In genomic region chr4:41839945-41840854, GRCh38 we compare ENCODE assay signal across 11 cellular contexts.
A peak's percentile ranks its signal among the peaks of the same experiment; 100 is the strongest.
DNase-seq lines count a peak whose midpoint lies in the region; ATAC-seq and TF ChIP-seq lines count a peak whose summit lies in the region.
"Had no signal": no experiment of that assay in that cellular context is flagged by ENCODE, and none has a peak within 500 bp of the region (broad histone marks: within the 10 kb centered on the region; RNA-seq: fewer than 3 reads in every experiment).

No MANE protein-coding gene starts in this region.

- H3K27me3 ChIP-seq in neuronal stem cell (ENCODE audit: control insufficient read depth in 3 of 3, insufficient read depth in 3 of 3, low read depth in 1 of 3, low read length in 3 of 3): no peaks in the 10 kb centered on the region

- H3K36me3 ChIP-seq in neuronal stem cell (replicated peaks in 1 of 2; ENCODE audit: control insufficient read depth in 2 of 2, insufficient read depth in 2 of 2, low read length in 2 of 2): no peaks in the 10 kb centered on the region

- H3K9me3 ChIP-seq in neuronal stem cell (replicated peaks in 1 of 2; ENCODE audit: control insufficient read depth in 2 of 2, insufficient read depth in 1 of 2, low read depth in 1 of 2, low read length in 2 of 2): no peaks in the 10 kb centered on the region

- H4K8ac ChIP-seq in neuronal stem cell (ENCODE audit: low read depth, low read length): no peak overlapping the region

- POLR2A ChIA-PET in WTC11 (lab: Charles Lee): no interaction called here

- H3K9me3 Mint-ChIP-seq in activated CD8-positive, alpha-beta memory T cell treated with anti-CD3 and anti-CD28 coated beads, Interleukin-2, amount 10 ng/mL, durations not matched to agents 7 days and 5 days (ENCODE audit: low read depth): no peaks in the 10 kb centered on the region
- peaks cover 6% of the 10 kb centered on the region for H3K9me3 Mint-ChIP-seq in WTC11

- DNase-seq in activated CD8-positive, alpha-beta memory T cell treated with anti-CD3 and anti-CD28 coated beads, Interleukin-2, amount 10 ng/mL, durations not matched to agents 7 days and 5 days: peak; percentile 47
- DNase-seq in activated CD8-positive, alpha-beta memory T cell treated with anti-CD3 and anti-CD28 coated beads for 24 hours: no peak
- DNase-seq in neuronal stem cell (ENCODE audit: low spot score) (no peak), WTC11 (ENCODE audit: low spot score) (no peak), ureter (ENCODE audit: low spot score) (no peak)
- DNase-seq: caudate nucleus; NCI-H1105 treated with DMSO at 0.1 percent for 48 hours; NK-92 treated with Interleukin-12 subunit alpha and Interleukin-12 subunit beta, amount 100 ng/mL, for 24 hours had no signal

- no peak overlapping the region for H3K14ac ChIP-seq in neuronal stem cell (ENCODE audit: low read length)

- no peak overlapping the region for H3K4me3 ChIP-seq in neuronal stem cell (ENCODE audit: low read length in 2 of 2)

- H3K79me1 ChIP-seq in neuronal stem cell (ENCODE audit: low read depth, low read length): no peaks in the 10 kb centered on the region

- H3K4me1 ChIP-seq in neuronal stem cell (ENCODE audit: control insufficient read depth in 2 of 2, insufficient read depth in 1 of 2, low read depth in 1 of 2, low read length in 2 of 2): peaks cover 0 to 5% of the 10 kb centered on the region in 2 donors

- H2BK5ac ChIP-seq in neuronal stem cell (ENCODE audit: low read length): no peak overlapping the region

- no peaks in the 10 kb centered on the region for H3K27me3 Mint-ChIP-seq in activated CD8-positive, alpha-beta memory T cell treated with anti-CD3 and anti-CD28 coated beads, Interleukin-2, amount 10 ng/mL, durations not matched to agents 7 days and 5 days
- no peaks in the 10 kb centered on the region; the same call in none of the 2 replicates for H3K27me3 Mint-ChIP-seq in WTC11 (ENCODE audit: low read depth)

- peak overlapping the region; percentile 14 for H3K27ac Mint-ChIP-seq in activated CD8-positive, alpha-beta memory T cell treated with anti-CD3 and anti-CD28 coated beads, Interleukin-2, amount 10 ng/mL, durations not matched to agents 7 days and 5 days
- H3K27ac Mint-ChIP-seq in WTC11: no peak overlapping the region

- H3K4me1 Mint-ChIP-seq in activated CD8-positive, alpha-beta memory T cell treated with anti-CD3 and anti-CD28 coated beads, Interleukin-2, amount 10 ng/mL, durations not matched to agents 7 days and 5 days: peaks cover 8% of the 10 kb centered on the region
- H3K4me1 Mint-ChIP-seq in WTC11: no peaks in the 10 kb centered on the region

- H2BK15ac ChIP-seq in neuronal stem cell (ENCODE audit: low read length): no peak overlapping the region

- H2AFZ ChIP-seq in neuronal stem cell (ENCODE audit: low read length): no peak overlapping the region

- H3K36me3 Mint-ChIP-seq in activated CD8-positive, alpha-beta memory T cell treated with anti-CD3 and anti-CD28 coated beads, Interleukin-2, amount 10 ng/mL, durations not matched to agents 7 days and 5 days: no peaks in the 10 kb centered on the region
- no peaks in the 10 kb centered on the region for H3K36me3 Mint-ChIP-seq in WTC11

- H3K4me3 Mint-ChIP-seq in activated CD8-positive, alpha-beta memory T cell treated with anti-CD3 and anti-CD28 coated beads, Interleukin-2, amount 10 ng/mL, durations not matched to agents 7 days and 5 days: no peak overlapping the region
- H3K4me3 Mint-ChIP-seq in WTC11: no peak overlapping the region

- H3K4me2 ChIP-seq in neuronal stem cell (ENCODE audit: insufficient read depth, low read length, poor library complexity, severe bottlenecking): no peak overlapping the region

- no peak overlapping the region for H3K27ac ChIP-seq in neuronal stem cell (replicated peaks; ENCODE audit: low read length)

- no peak overlapping the region for H2BK12ac ChIP-seq in neuronal stem cell (ENCODE audit: low read length)

- TF ChIP-seq CTCF in WTC11 (IDR thresholded peaks at IDR 0.05): no peak

- no peak overlapping the region for H2BK120ac ChIP-seq in neuronal stem cell (ENCODE audit: low read depth, low read length)

- peak; percentile 72 for ATAC-seq in activated CD8-positive, alpha-beta memory T cell treated with anti-CD3 and anti-CD28 coated beads, Interleukin-2, amount 10 ng/mL, durations not matched to agents 7 days and 5 days
- ATAC-seq in GM21526 (IDR thresholded peaks at IDR 0.05; ENCODE audit: low FRiP score, unreplicated experiment) (peak; percentile 88), HG03520 (IDR thresholded peaks at IDR 0.05; ENCODE audit: unreplicated experiment) (peak; percentile 89), HG03139 (IDR thresholded peaks at IDR 0.05; ENCODE audit: unreplicated experiment) (no peak), WTC11 (no peak)

- CTCF ChIA-PET in activated CD8-positive, alpha-beta memory T cell treated with anti-CD3 and anti-CD28 coated beads, Interleukin-2, amount 10 ng/mL, durations not matched to agents 7 days and 5 days (lab: Charles Lee): no interaction called here
- CTCF ChIA-PET in WTC11 (lab: Charles Lee): no interaction called here

- H3K18ac ChIP-seq in neuronal stem cell (ENCODE audit: low read length): peak overlapping the region; percentile 18

- no peak overlapping the region for H3K23ac ChIP-seq in neuronal stem cell (ENCODE audit: low read depth, low read length, poor library complexity)

- no CpG with 5 or more reads among the region's 7 CpGs for WGBS in neuronal stem cell (ENCODE audit: extremely low coverage in 2 of 2, insufficient read length in 2 of 2, insufficient replicate concordance in 1 of 2), 2 donors

- H2AK5ac ChIP-seq in neuronal stem cell (ENCODE audit: low read depth, low read length): no peak overlapping the region

- H3K9ac ChIP-seq in neuronal stem cell (ENCODE audit: low read depth, low read length, poor library complexity): no peak overlapping the region

- H3K4ac ChIP-seq in neuronal stem cell (ENCODE audit: low read length): no peak overlapping the region

- H4K91ac ChIP-seq in neuronal stem cell (ENCODE audit: low read depth, low read length, poor library complexity): no peak overlapping the region

TF ChIP-seq in WTC11, 78 proteins besides CTCF, POLR2A, EP300 and RAD21 (continues in another document):
- TF ChIP-seq GRHL2 (CRISPR knock-in tag; IDR thresholded peaks at IDR 0.05; ENCODE audit: insufficient replicate concordance, severe bottlenecking): no peak
- TF ChIP-seq CREM (CRISPR knock-in tag; IDR thresholded peaks at IDR 0.05): no peak
- TF ChIP-seq PRRX2 (CRISPR knock-in tag; IDR thresholded peaks at IDR 0.05): no peak
- TF ChIP-seq NFYB (CRISPR knock-in tag; conservative IDR thresholded peaks at IDR 0.05; ENCODE audit: low read depth): no peak
- no peak for TF ChIP-seq OVOL2 (CRISPR knock-in tag; IDR thresholded peaks at IDR 0.05; ENCODE audit: borderline replicate concordance)
- TF ChIP-seq ATF1 (CRISPR knock-in tag; IDR thresholded peaks at IDR 0.05): no peak
- no peak for TF ChIP-seq NFE2L1 (CRISPR knock-in tag; IDR thresholded peaks at IDR 0.05)
- TF ChIP-seq IRF1 (CRISPR knock-in tag; IDR thresholded peaks at IDR 0.05): no peak
- TF ChIP-seq ZNF671 (CRISPR knock-in tag; IDR thresholded peaks at IDR 0.05): no peak
- no peak for TF ChIP-seq ZNF532 (CRISPR knock-in tag; IDR thresholded peaks at IDR 0.05; ENCODE audit: borderline replicate concordance)

Comparison
In these comparisons a context has a peak if more than half of its experiments do, and no peak if none do; other contexts are left out.
1. ATAC-seq: peak in activated CD8-positive, alpha-beta memory T cell treated with anti-CD3 and anti-CD28 coated beads, Interleukin-2, amount 10 ng/mL, durations not matched to agents 7 days and 5 days (single experiment), GM21526 (single experiment) and HG03520 (single experiment); none in HG03139 (single experiment) and WTC11 (single experiment).